Comparison of ENCODE assay signal across 16 cellular contexts in the genomic region with DNA sequence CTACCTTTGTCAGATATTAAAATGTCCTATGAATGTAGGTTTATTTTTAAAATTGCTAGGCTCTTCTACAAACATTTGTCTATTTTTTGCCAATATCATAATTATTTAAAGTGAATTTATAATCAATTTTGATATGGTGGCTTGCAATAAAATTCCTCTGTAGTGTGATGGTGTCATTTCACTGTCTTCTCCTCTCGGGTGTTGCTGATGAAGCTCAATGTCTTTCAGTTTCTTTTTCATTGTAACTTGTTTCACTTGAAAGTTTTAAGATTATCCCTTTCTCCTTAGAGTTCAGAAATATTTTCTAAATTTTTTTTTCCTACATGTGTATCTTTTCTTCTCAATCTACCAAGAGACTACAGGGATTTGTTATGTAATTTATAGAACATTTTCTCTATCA.
"Had no signal": no experiment of that assay in that cellular context is flagged by ENCODE, and none has a peak within 500 bp of the region (broad histone marks: within the 10 kb centered on the region; RNA-seq: fewer than 3 reads in every experiment).

No MANE protein-coding gene starts in this region.

- H3K27me3 Mint-ChIP-seq: activated CD4-positive, alpha-beta T cell treated with anti-CD3 and anti-CD28 coated beads, Interleukin-2, amount 10 ng/mL, durations not matched to agents 7 days and 5 days had no signal

- H3K36me3 Mint-ChIP-seq: activated naive CD8-positive, alpha-beta T cell treated with anti-CD3 and anti-CD28 coated beads for 36 hours; brain; naive B cell; neural progenitor cell had no signal

- ATAC-seq: pancreas had no signal

- H3K27ac ChIP-seq: left lung, neural progenitor cell, pancreas, tibial artery, uterus had no signal

- H3K27ac Mint-ChIP-seq: activated CD4-positive, alpha-beta T cell treated with anti-CD3 and anti-CD28 coated beads, Interleukin-2, amount 10 ng/mL, durations not matched to agents 7 days and 5 days; activated naive CD8-positive, alpha-beta T cell treated with anti-CD3 and anti-CD28 coated beads for 36 hours; activated T-helper 1 cell treated with anti-CD3 and anti-CD28 coated beads, Interleukin-12 subunit alpha, Interleukin-12 subunit beta, Interleukin-2, Interleukin-4 antibody, amounts not matched to agents 30 ng/mL and 10 ng/mL and 1 ng/mL, durations not matched to agents 14 hours and 24 hours and 36 hours; brain; naive B cell; neural progenitor cell had no signal

- H3K4me1 Mint-ChIP-seq: activated CD4-positive, alpha-beta T cell treated with anti-CD3 and anti-CD28 coated beads, Interleukin-2, amount 10 ng/mL, durations not matched to agents 7 days and 5 days; activated naive CD8-positive, alpha-beta T cell treated with anti-CD3 and anti-CD28 coated beads for 36 hours; brain; naive B cell had no signal

- H3K9me3 ChIP-seq: left lung, pancreas, tibial artery, uterus had no signal

- H3K4me3 ChIP-seq: left lung, neural progenitor cell, pancreas, tibial artery, uterus had no signal

- DNase-seq: activated CD4-positive, alpha-beta T cell treated with anti-CD3 and anti-CD28 coated beads, Interleukin-2, amount 10 ng/mL, durations not matched to agents 7 days and 5 days; activated naive CD8-positive, alpha-beta T cell treated with anti-CD3 and anti-CD28 coated beads for 36 hours; effector CD8-positive, alpha-beta T cell; foreskin fibroblast; hypothalamus; kidney; left lung; naive B cell; pancreas; stimulated activated CD4-positive, alpha-beta T cell treated with anti-CD3 and anti-CD28 coated beads, Interleukin-12 subunit alpha, Interleukin-12 subunit beta, amount 100 ng/mL, for 4 hours; stimulated activated CD4-positive, alpha-beta T cell treated with anti-CD3 and anti-CD28 coated beads, Interleukin-2, amount 100 ng/mL, for 24 hours; tibial artery; uterus had no signal

- H3K36me3 ChIP-seq: left lung, neural progenitor cell, pancreas, tibial artery, uterus had no signal

- H3K27me3 ChIP-seq: left lung, neural progenitor cell, pancreas, tibial artery, uterus had no signal

- H3K9me3 Mint-ChIP-seq: activated CD4-positive, alpha-beta T cell treated with anti-CD3 and anti-CD28 coated beads, Interleukin-2, amount 10 ng/mL, durations not matched to agents 7 days and 5 days; activated naive CD8-positive, alpha-beta T cell treated with anti-CD3 and anti-CD28 coated beads for 36 hours; activated T-helper 1 cell treated with anti-CD3 and anti-CD28 coated beads, Interleukin-12 subunit alpha, Interleukin-12 subunit beta, Interleukin-2, Interleukin-4 antibody, amounts not matched to agents 30 ng/mL and 10 ng/mL and 1 ng/mL, durations not matched to agents 14 hours and 24 hours and 36 hours had no signal

- H3K4me1 ChIP-seq: left lung, pancreas, tibial artery, uterus had no signal

- H2AFZ ChIP-seq: neural progenitor cell had no signal

- H3K4me2 ChIP-seq: neural progenitor cell had no signal

- H3K4me3 Mint-ChIP-seq: activated CD4-positive, alpha-beta T cell treated with anti-CD3 and anti-CD28 coated beads, Interleukin-2, amount 10 ng/mL, durations not matched to agents 7 days and 5 days; activated naive CD8-positive, alpha-beta T cell treated with anti-CD3 and anti-CD28 coated beads for 36 hours; activated T-helper 1 cell treated with anti-CD3 and anti-CD28 coated beads, Interleukin-12 subunit alpha, Interleukin-12 subunit beta, Interleukin-2, Interleukin-4 antibody, amounts not matched to agents 30 ng/mL and 10 ng/mL and 1 ng/mL, durations not matched to agents 14 hours and 24 hours and 36 hours; brain; naive B cell; neural progenitor cell had no signal

- H3K9ac ChIP-seq: neural progenitor cell had no signal
